ENCODE assay signal across 19 cellular contexts in the genomic region with DNA sequence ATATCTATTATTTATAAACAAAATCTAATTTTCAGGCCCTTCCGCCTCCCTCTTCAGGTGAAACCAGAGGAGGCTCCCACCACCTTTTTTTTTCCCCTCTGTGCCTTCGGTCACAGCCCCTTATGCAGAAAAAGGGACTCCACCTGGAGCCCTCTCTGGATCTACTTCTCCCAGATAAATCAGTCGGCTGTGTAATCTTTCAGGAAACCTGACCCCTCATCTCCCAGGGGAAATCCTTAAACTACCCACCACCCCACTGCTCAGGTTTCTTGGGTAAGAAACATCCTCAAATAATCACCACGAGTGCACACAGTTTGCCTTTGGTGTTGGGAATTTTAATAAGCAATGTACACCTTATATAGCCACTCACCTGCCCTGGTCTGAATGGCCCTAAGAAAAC.
DNase-seq lines count a peak whose midpoint lies in the region; ATAC-seq and TF ChIP-seq lines count a peak whose summit lies in the region.
"Had no signal": no experiment of that assay in that cellular context is flagged by ENCODE, and none has a peak within 500 bp of the region (broad histone marks: within the 10 kb centered on the region; RNA-seq: fewer than 3 reads in every experiment).

No MANE protein-coding gene starts in this region.

- peaks cover 5% of the 10 kb centered on the region for H3K36me3 Mint-ChIP-seq in MCF 10A (ENCODE audit: insufficient read depth, unreplicated experiment)
- H3K36me3 Mint-ChIP-seq in T-cell: no peaks in the 10 kb centered on the region
- H3K36me3 Mint-ChIP-seq: natural killer cell treated with Interleukin-12 subunit alpha and Interleukin-12 subunit beta and Interleukin-15 and Interleukin-18, amount 100 ng/mL, for 72 hours; stimulated activated memory B cell treated with anti-CD40 and anti-IgM and Interleukin-4, amounts not matched to agents 10 μg/mL and 1 μg/mL and 100 μg/mL, for 72 hours had no signal

- peak overlapping the region in 1 of 2 donors; percentile 59 for H3K27ac ChIP-seq in breast epithelium
- peak overlapping the region; percentile 86 for H3K27ac ChIP-seq in iPS-20b (ENCODE audit: low read length)
- H3K27ac ChIP-seq: right atrium auricular region had no signal

- intact Hi-C loops in MCF 10A (cut with micrococcal nuclease) (no loop called here), breast epithelium (cut with DNase I; ENCODE audit: low total_unique reads) (no loop called here), lower leg skin (cut with DNase I; ENCODE audit: low total_unique reads) (no loop called here)

- peaks cover 0 to 11% of the 10 kb centered on the region in 2 donors for H3K4me1 ChIP-seq in breast epithelium
- peaks cover 50% of the 10 kb centered on the region for H3K4me1 ChIP-seq in iPS-20b (ENCODE audit: insufficient read depth, low read length)

- no peak for DNase-seq in MCF 10A (ENCODE audit: unreplicated experiment)
- DNase-seq in breast epithelium (ENCODE audit: low spot score in 2 of 2): no peak
- DNase-seq in NCI-H526 (lab: John Stamatoyannopoulos, UW): peak; percentile 88 to 89
- no peak for DNase-seq in T-cell
- DNase-seq in lower leg skin (ENCODE audit: low spot score in 2 of 2): no peak
- no peak for DNase-seq in AML-193 (lab: John Stamatoyannopoulos, UW)
- DNase-seq: activated effector memory CD4-positive, alpha-beta T cell treated with anti-CD3 and anti-CD28 coated beads, Interleukin-2, amount 50 U/mL, for 16 hours; DND-41; glutamatergic neuron; left ventricle myocardium superior; NCI-H1436; stimulated activated CD4-positive, alpha-beta T cell treated with anti-CD3 and anti-CD28 coated beads, Interleukin-4, amount 100 ng/mL, for 1 hour had no signal

- H3K27ac Mint-ChIP-seq in MCF 10A (ENCODE audit: low read depth, unreplicated experiment) (peak overlapping the region; percentile 70), T-cell (no peak overlapping the region)
- H3K27ac Mint-ChIP-seq: natural killer cell treated with Interleukin-12 subunit alpha and Interleukin-12 subunit beta and Interleukin-15 and Interleukin-18, amount 100 ng/mL, for 72 hours; stimulated activated memory B cell treated with anti-CD40 and anti-IgM and Interleukin-4, amounts not matched to agents 10 μg/mL and 1 μg/mL and 100 μg/mL, for 72 hours had no signal

- H3K9ac ChIP-seq in iPS-20b (ENCODE audit: low read depth, low read length): peak overlapping the region; percentile 77; the same call in 1 of the 2 replicates

- H3K27me3 ChIP-seq in breast epithelium (no peaks in the 10 kb centered on the region), iPS-20b (ENCODE audit: insufficient read depth, low read length) (no peaks in the 10 kb centered on the region)
- H3K27me3 ChIP-seq: pancreas, right atrium auricular region had no signal

- no peak for ATAC-seq in GM18498 (IDR thresholded peaks at IDR 0.05; ENCODE audit: unreplicated experiment)
- ATAC-seq in T-cell (replicated peaks in 1 of 4): no peak
- ATAC-seq: HCT116; left ventricle myocardium superior; natural killer cell treated with Interleukin-12 subunit alpha and Interleukin-12 subunit beta and Interleukin-15 and Interleukin-18, amount 100 ng/mL, for 72 hours; stimulated activated memory B cell treated with anti-CD40 and anti-IgM and Interleukin-4, amounts not matched to agents 10 μg/mL and 1 μg/mL and 100 μg/mL, for 72 hours had no signal

- 55 to 57% methylated on average over 4 of the region's 4 CpGs for WGBS in lower leg skin, 2 donors

- no peak overlapping the region for H3K4me3 Mint-ChIP-seq in MCF 10A (ENCODE audit: unreplicated experiment)
- no peak overlapping the region for H3K4me3 Mint-ChIP-seq in T-cell
- H3K4me3 Mint-ChIP-seq: natural killer cell treated with Interleukin-12 subunit alpha and Interleukin-12 subunit beta and Interleukin-15 and Interleukin-18, amount 100 ng/mL, for 72 hours; stimulated activated memory B cell treated with anti-CD40 and anti-IgM and Interleukin-4, amounts not matched to agents 10 μg/mL and 1 μg/mL and 100 μg/mL, for 72 hours had no signal

- CTCF ChIA-PET in MCF 10A (lab: Yijun Ruan, JAX) (no interaction called here), T-cell (lab: Charles Lee) (no interaction called here)

- no peak for TF ChIP-seq POLR2A in breast epithelium (IDR thresholded peaks at IDR 0.05)
- TF ChIP-seq POLR2A in lower leg skin (IDR thresholded peaks at IDR 0.05): no peak

- POLR2A ChIA-PET in MCF 10A (lab: Yijun Ruan, JAX) (no interaction called here), T-cell (lab: Charles Lee) (no interaction called here)

- no peaks in the 10 kb centered on the region for H3K27me3 Mint-ChIP-seq in MCF 10A (ENCODE audit: insufficient read depth, unreplicated experiment)
- peaks cover 10 to 13% of the 10 kb centered on the region in 2 donors for H3K27me3 Mint-ChIP-seq in T-cell

- H3K4me3 ChIP-seq in breast epithelium: no peak overlapping the region
- peak overlapping the region; percentile 56; the same call in 1 of the 2 replicates for H3K4me3 ChIP-seq in iPS-20b (ENCODE audit: low read length)
- no peak overlapping the region for H3K4me3 ChIP-seq in lower leg skin (ENCODE audit: low read depth, poor library complexity, severe bottlenecking)
- H3K4me3 ChIP-seq: pancreas, right atrium auricular region had no signal

- peaks cover 6% of the 10 kb centered on the region for H3K4me1 Mint-ChIP-seq in MCF 10A (ENCODE audit: insufficient read depth, unreplicated experiment)
- no peaks in the 10 kb centered on the region for H3K4me1 Mint-ChIP-seq in T-cell

- TF ChIP-seq CTCF in MCF 10A (IDR thresholded peaks at IDR 0.05; ENCODE audit: unreplicated experiment) (no peak), breast epithelium (IDR thresholded peaks at IDR 0.05) (no peak), lower leg skin (IDR thresholded peaks at IDR 0.05) (no peak)

- no peaks in the 10 kb centered on the region for H3K36me3 ChIP-seq in breast epithelium
- peaks cover 15% of the 10 kb centered on the region; the same call in 1 of the 2 replicates for H3K36me3 ChIP-seq in iPS-20b (ENCODE audit: insufficient read depth, low read depth, low read length)
- H3K36me3 ChIP-seq: pancreas, right atrium auricular region had no signal

- H3K9me3 Mint-ChIP-seq in MCF 10A (ENCODE audit: unreplicated experiment): no peaks in the 10 kb centered on the region
- H3K9me3 Mint-ChIP-seq in T-cell: no peaks in the 10 kb centered on the region
- H3K9me3 Mint-ChIP-seq: natural killer cell treated with Interleukin-12 subunit alpha and Interleukin-12 subunit beta and Interleukin-15 and Interleukin-18, amount 100 ng/mL, for 72 hours; stimulated activated memory B cell treated with anti-CD40 and anti-IgM and Interleukin-4, amounts not matched to agents 10 μg/mL and 1 μg/mL and 100 μg/mL, for 72 hours had no signal

- BruUV-seq in MCF 10A (replicated peaks; lab: Mats Ljungman, UMichigan): no TSS peak

- H3K9me3 ChIP-seq in breast epithelium (no peaks in the 10 kb centered on the region), iPS-20b (ENCODE audit: insufficient read depth, low read depth, low read length) (no peaks in the 10 kb centered on the region)
- H3K9me3 ChIP-seq: pancreas, right atrium auricular region had no signal

Comparison
In these comparisons a context has a peak if more than half of its experiments do, and no peak if none do; other contexts are left out.
1. DNase-seq: peak in NCI-H526 (2 of 2); none in MCF 10A (single experiment), breast epithelium (0 of 2), T-cell (0 of 34), lower leg skin (0 of 2) and AML-193 (0 of 2).